18 cellular contexts compared by ENCODE assay signal in the genomic region with DNA sequence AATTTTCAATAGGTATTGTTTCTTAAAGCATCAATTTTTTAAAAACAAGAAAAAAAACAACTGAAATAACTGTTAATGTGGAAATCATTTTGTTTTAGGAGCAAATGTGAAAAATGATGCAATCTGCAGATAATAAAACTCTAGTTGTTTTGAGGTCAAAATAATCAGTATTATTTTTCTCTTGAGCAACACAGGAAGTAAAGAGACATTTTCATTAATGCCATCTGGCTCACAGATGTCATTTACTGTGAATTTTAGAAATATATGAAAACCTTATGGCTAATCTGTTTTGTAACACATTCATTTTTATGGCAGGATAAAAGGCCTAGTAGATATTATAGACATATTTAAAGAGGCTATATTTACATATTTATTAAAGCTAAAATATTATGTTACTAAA.
DNase-seq lines count a peak whose midpoint lies in the region; ATAC-seq lines count a peak whose summit lies in the region.
"Had no signal": no experiment of that assay in that cellular context is flagged by ENCODE, and none has a peak within 500 bp of the region (broad histone marks: within the 10 kb centered on the region; RNA-seq: fewer than 3 reads in every experiment).

No MANE protein-coding gene starts in this region.

- ATAC-seq in sciatic nerve (peak; percentile 66), left lobe of liver (no peak), GM18498 (IDR thresholded peaks at IDR 0.05; ENCODE audit: unreplicated experiment) (no peak)
- ATAC-seq: activated naive CD8-positive, alpha-beta T cell treated with anti-CD3 and anti-CD28 coated beads, Interleukin-2, amount 50 U/mL, for 24 hours; esophagus mucosa; naive thymus-derived CD8-positive, alpha-beta T cell; pancreas had no signal

- DNase-seq in DMS 273 (lab: John Stamatoyannopoulos, UW; ENCODE audit: unreplicated experiment) = peak; percentile 16
- DNase-seq in DMS 273 treated with DMSO at 0.1 percent for 48 hours (lab: John Stamatoyannopoulos, UW) = no peak
- peak; percentile 2 for DNase-seq in NCI-H69 (lab: John Stamatoyannopoulos, UW)
- DNase-seq in fibroblast of gingiva (ENCODE audit: low read depth) = peak; percentile 84
- no peak for DNase-seq in sciatic nerve (ENCODE audit: low spot score)
- DNase-seq in left lobe of liver (ENCODE audit: low spot score) = no peak
- DNase-seq in glomerular visceral epithelial cell (ENCODE audit: extremely low spot score) = no peak
- DNase-seq: activated CD4-positive, alpha-beta T cell treated with anti-CD3 and anti-CD28 coated beads, Interleukin-2, amount 10 ng/mL, durations not matched to agents 24 days and 14 days; activated CD8-positive, alpha-beta memory T cell treated with anti-CD3 and anti-CD28 coated beads, Interleukin-2, amount 50 U/mL, for 4 hours; activated effector memory CD4-positive, alpha-beta T cell treated with Interleukin-2 at 50 U/mL for 16 hours; activated naive CD8-positive, alpha-beta T cell treated with anti-CD3 and anti-CD28 coated beads, Interleukin-2, amount 50 U/mL, for 24 hours; effector CD4-positive, alpha-beta T cell; naive thymus-derived CD8-positive, alpha-beta T cell; NCI-H1930; pancreas; trophoblast cell had no signal

- intact Hi-C loops in sciatic nerve (cut with DNase I) = no loop called here

Comparison
In these comparisons a context has a peak if more than half of its experiments do, and no peak if none do; other contexts are left out.
1. DNase-seq: peak in DMS 273 (single experiment), NCI-H69 (single experiment) and fibroblast of gingiva (single experiment); none in DMS 273 treated with DMSO at 0.1 percent for 48 hours (single experiment), sciatic nerve (single experiment), left lobe of liver (single experiment) and glomerular visceral epithelial cell (single experiment).